Comparison of ENCODE assay signal across 8 cellular contexts in genomic region chr12:30754383-30754749, GRCh38. TPM values are rescaled to one million over a fixed set of nuclear protein-coding genes. Genes with fewer than 3 reads are reported as not detected.
DNase-seq lines count a peak whose midpoint lies in the region; ATAC-seq and TF ChIP-seq lines count a peak whose summit lies in the region.

No MANE protein-coding gene starts in this region.

- no peak for DNase-seq in stimulated activated naive CD8-positive, alpha-beta T cell treated with anti-CD3 and anti-CD28 coated beads, Interleukin-15, Interleukin-2, amounts not matched to agents 100 U/mL and 50 U/mL, for 24 hours
- DNase-seq in LHCN-M2 (ENCODE audit: low read depth) (peak; percentile 24), natural killer cell (no peak), G401 (ENCODE audit: low spot score) (no peak)

- in situ Hi-C loops in G401 (cut with HindIII; ENCODE audit: low sequenced_read_pairs): no loop called here

- H3K27ac ChIP-seq in cingulate gyrus (ENCODE audit: low read depth, low read length): peak overlapping the region; percentile 42

- peaks cover 42% of the 10 kb centered on the region for H3K4me1 Mint-ChIP-seq in stimulated activated naive CD8-positive, alpha-beta T cell treated with anti-CD3 and anti-CD28 coated beads, Interleukin-15, Interleukin-2, amounts not matched to agents 100 ng/mL and 50 ng/mL, for 24 hours (ENCODE audit: low read depth)
- H3K4me1 Mint-ChIP-seq in natural killer cell: peaks cover 26 to 48% of the 10 kb centered on the region in 2 donors

- no peaks in the 10 kb centered on the region for H3K9me3 Mint-ChIP-seq in stimulated activated naive CD8-positive, alpha-beta T cell treated with anti-CD3 and anti-CD28 coated beads, Interleukin-15, Interleukin-2, amounts not matched to agents 100 ng/mL and 50 ng/mL, for 24 hours
- no peaks in the 10 kb centered on the region for H3K9me3 Mint-ChIP-seq in natural killer cell

- peak overlapping the region; percentile 81 for H3K27ac Mint-ChIP-seq in stimulated activated naive CD8-positive, alpha-beta T cell treated with anti-CD3 and anti-CD28 coated beads, Interleukin-15, Interleukin-2, amounts not matched to agents 100 ng/mL and 50 ng/mL, for 24 hours
- peak overlapping the region; percentile 82 to 87 for H3K27ac Mint-ChIP-seq in natural killer cell

- no peak for ATAC-seq in stimulated activated naive CD8-positive, alpha-beta T cell treated with anti-CD3 and anti-CD28 coated beads, Interleukin-15, Interleukin-2, amounts not matched to agents 100 U/mL and 50 U/mL, for 24 hours
- peak in 2 of 3 donors; percentile 25 to 40 for ATAC-seq in natural killer cell
- ATAC-seq in HG02759 (IDR thresholded peaks at IDR 0.05; ENCODE audit: unreplicated experiment): no peak
- ATAC-seq in GM18868 (IDR thresholded peaks at IDR 0.05; ENCODE audit: unreplicated experiment): no peak

- H3K27me3 Mint-ChIP-seq in stimulated activated naive CD8-positive, alpha-beta T cell treated with anti-CD3 and anti-CD28 coated beads, Interleukin-15, Interleukin-2, amounts not matched to agents 100 ng/mL and 50 ng/mL, for 24 hours: no peaks in the 10 kb centered on the region
- no peaks in the 10 kb centered on the region for H3K27me3 Mint-ChIP-seq in natural killer cell (ENCODE audit: low read depth in 2 of 2)

- intact Hi-C loops in natural killer cell (cut with micrococcal nuclease): loop anchor here (1.0 to 10.0 kb wide), 3 partner anchors 59 to 1374 kb away; partner anchors contain the start of genes AMN1, ERGIC2 and IPO8

- H3K4me3 Mint-ChIP-seq in stimulated activated naive CD8-positive, alpha-beta T cell treated with anti-CD3 and anti-CD28 coated beads, Interleukin-15, Interleukin-2, amounts not matched to agents 100 ng/mL and 50 ng/mL, for 24 hours: peak overlapping the region; percentile 87
- H3K4me3 Mint-ChIP-seq in natural killer cell: peak overlapping the region; percentile 94

- peaks cover 9% of the 10 kb centered on the region for H3K36me3 Mint-ChIP-seq in stimulated activated naive CD8-positive, alpha-beta T cell treated with anti-CD3 and anti-CD28 coated beads, Interleukin-15, Interleukin-2, amounts not matched to agents 100 ng/mL and 50 ng/mL, for 24 hours (ENCODE audit: low read depth)
- H3K36me3 Mint-ChIP-seq in natural killer cell: no peaks in the 10 kb centered on the region

- no peak for TF ChIP-seq CTCF in natural killer cell (IDR thresholded peaks at IDR 0.05)

RNA-seq across cellular contexts. Expression of gene CAPRIN2, which starts 0.4 kb away (rescaled TPM):
- 14.5 and 27.3 TPM in 2 replicates for total RNA-seq in LHCN-M2 (2014; rRNA removed)
- 7.3 TPM for polyA plus RNA-seq in LHCN-M2 (2012)
- 10 to 100 TPM; 38.1 to 53.2 (median 38.7) TPM for total RNA-seq in natural killer cell
- total RNA-seq in G401 (2014; rRNA removed; shearing (Covaris generic)): 13.5 and 18.0 TPM in 2 replicates

RNA-seq across cellular contexts. Expression of gene IPO8, which starts 58.7 kb away (rescaled TPM):
- 24.4 and 35.6 TPM in 2 replicates for total RNA-seq in LHCN-M2 (2014; rRNA removed)
- polyA plus RNA-seq in LHCN-M2 (2012): 14.4 TPM
- total RNA-seq in natural killer cell: 10 to 100 TPM; 42.6 to 54.8 (median 49.2) TPM
- 32.3 and 35.7 TPM in 2 replicates for total RNA-seq in G401 (2014; rRNA removed; shearing (Covaris generic))

Comparison
In these comparisons a context has a peak if more than half of its experiments do, and no peak if none do; other contexts are left out.
1. ATAC-seq: peak in natural killer cell (2 of 3); none in stimulated activated naive CD8-positive, alpha-beta T cell treated with anti-CD3 and anti-CD28 coated beads, Interleukin-15, Interleukin-2, amounts not matched to agents 100 U/mL and 50 U/mL, for 24 hours (single experiment), HG02759 (single experiment) and GM18868 (single experiment).